13 cellular contexts compared by ENCODE assay signal in the genomic region with DNA sequence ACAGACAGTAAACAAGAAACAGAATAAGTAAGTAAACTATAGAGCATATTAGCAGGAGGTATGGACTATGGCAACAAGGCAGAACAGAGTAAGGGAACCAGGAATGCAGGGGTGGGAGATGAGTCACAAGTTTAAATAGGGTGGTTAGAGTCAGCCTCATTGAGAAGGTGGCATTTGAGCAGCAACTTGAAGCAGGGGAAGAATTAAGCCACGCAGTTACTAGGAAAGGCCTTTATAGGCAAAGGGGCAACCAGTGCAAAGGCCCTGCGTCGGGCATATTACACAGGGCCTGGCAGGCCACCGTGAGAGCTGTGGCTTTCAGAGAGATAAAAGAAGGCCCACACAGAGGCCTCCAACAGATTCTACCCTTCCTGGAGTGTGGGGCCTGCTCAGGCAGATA.
DNase-seq lines count a peak whose midpoint lies in the region; ATAC-seq and TF ChIP-seq lines count a peak whose summit lies in the region.
"Had no signal": no experiment of that assay in that cellular context is flagged by ENCODE, and none has a peak within 500 bp of the region (broad histone marks: within the 10 kb centered on the region; RNA-seq: fewer than 3 reads in every experiment).

No MANE protein-coding gene starts in this region.

- H3K4me3 ChIP-seq in AG04449 (ENCODE audit: low read depth, low read length) (no peak overlapping the region), HCT116 (replicated peaks in 1 of 2; ENCODE audit: low read depth in 1 of 2, low read length in 2 of 2) (no peak overlapping the region)
- H3K4me3 ChIP-seq: colonic mucosa, skin epidermis, uterus had no signal

- H3K36me3 ChIP-seq in HCT116 (ENCODE audit: control insufficient read depth in 1 of 2, insufficient read depth in 2 of 2, low read length in 2 of 2), result no peaks in the 10 kb centered on the region
- H3K36me3 ChIP-seq: colonic mucosa, uterus had no signal

- TF ChIP-seq RAD21 in HCT116 (IDR thresholded peaks at IDR 0.05; ENCODE audit: low read depth), result no peak

- no peaks in the 10 kb centered on the region for H3K36me3 Mint-ChIP-seq in activated T-helper 17 cell treated with anti-CD3 and anti-CD28 coated beads, Interleukin-2, amount 50 U/mL, for 72 hours (ENCODE audit: low read depth)
- H3K36me3 Mint-ChIP-seq in type B pancreatic cell, result no peaks in the 10 kb centered on the region

- no peaks in the 10 kb centered on the region for H3K9me3 ChIP-seq in HCT116 (ENCODE audit: control insufficient read depth in 1 of 2, insufficient read depth in 1 of 2, low read depth in 1 of 2, low read length in 2 of 2)
- H3K9me3 ChIP-seq: colonic mucosa, uterus had no signal

- H3K4me3 Mint-ChIP-seq in activated T-helper 17 cell treated with anti-CD3 and anti-CD28 coated beads, Interleukin-2, amount 50 U/mL, for 72 hours, result peak overlapping the region; percentile 57
- no peak overlapping the region for H3K4me3 Mint-ChIP-seq in type B pancreatic cell

- RAD21 ChIA-PET in HCT116 (lab: Charles Lee; ENCODE audit: low non-redundant PET in 1 of 2, low total read pairs in 2 of 2, uncharacterized antibody in 2 of 2, unreplicated experiment in 2 of 2), result no interaction called here

- no peaks in the 10 kb centered on the region for H4K20me1 ChIP-seq in HCT116 (ENCODE audit: insufficient read depth)

- POLR2A ChIA-PET in AG04449 (lab: Yijun Ruan, JAX), result no interaction called here
- POLR2A ChIA-PET in HCT116 (lab: Charles Lee), result no interaction called here

- no peak overlapping the region for H3K9ac ChIP-seq in HCT116 (ENCODE audit: low read length)

- H3K9me3 Mint-ChIP-seq in activated T-helper 17 cell treated with anti-CD3 and anti-CD28 coated beads, Interleukin-2, amount 50 U/mL, for 72 hours, result no peaks in the 10 kb centered on the region
- H3K9me3 Mint-ChIP-seq in type B pancreatic cell, result no peaks in the 10 kb centered on the region

- H3K4me2 ChIP-seq in HCT116 (ENCODE audit: low read length), result peak overlapping the region; percentile 52

- DNase-seq in AG04449 (ENCODE audit: low read depth, low spot score), result peak; percentile 77
- DNase-seq in HCT116 (ENCODE audit: low read depth, low spot score), result no peak
- DNase-seq in iris pigment epithelial cell (ENCODE audit: low read depth), result peak; percentile 75
- DNase-seq in NCI-H446 treated with DMSO at 0.1 percent for 48 hours (lab: John Stamatoyannopoulos, UW), result no peak
- DNase-seq in NCI-H146 treated with DMSO at 0.1 percent for 48 hours (lab: John Stamatoyannopoulos, UW; ENCODE audit: unreplicated experiment), result no peak
- DNase-seq in NCI-H345 (lab: John Stamatoyannopoulos, UW), result no peak
- DNase-seq in type B pancreatic cell (ENCODE audit: extremely low spot score, unreplicated experiment), result no peak
- DNase-seq: colonic mucosa, NCI-H1930, T-helper 9 cell, uterus had no signal

- H3K9me2 ChIP-seq in HCT116 (ENCODE audit: insufficient read depth), result no peaks in the 10 kb centered on the region

- BruUV-seq in HCT116 (replicated peaks; lab: Mats Ljungman, UMichigan), result no TSS peak

- no peaks in the 10 kb centered on the region for H3K27me3 ChIP-seq in HCT116 (ENCODE audit: insufficient read depth, low read length)
- H3K27me3 ChIP-seq: colonic mucosa, uterus had no signal

- H3K27ac Mint-ChIP-seq in activated T-helper 17 cell treated with anti-CD3 and anti-CD28 coated beads, Interleukin-2, amount 50 U/mL, for 72 hours, result peak overlapping the region; percentile 64
- H3K27ac Mint-ChIP-seq in type B pancreatic cell, result no peak overlapping the region

- no peaks in the 10 kb centered on the region for H3K79me2 ChIP-seq in HCT116 (ENCODE audit: insufficient read depth, low read length)

- H3K4me1 Mint-ChIP-seq in activated T-helper 17 cell treated with anti-CD3 and anti-CD28 coated beads, Interleukin-2, amount 50 U/mL, for 72 hours, result peaks cover 56% of the 10 kb centered on the region
- peaks cover 40% of the 10 kb centered on the region for H3K4me1 Mint-ChIP-seq in type B pancreatic cell (ENCODE audit: unreplicated experiment)

- no peaks in the 10 kb centered on the region for H3K27me3 Mint-ChIP-seq in activated T-helper 17 cell treated with anti-CD3 and anti-CD28 coated beads, Interleukin-2, amount 50 U/mL, for 72 hours
- peaks cover 29% of the 10 kb centered on the region for H3K27me3 Mint-ChIP-seq in type B pancreatic cell

- TF ChIP-seq POLR2A in HCT116 (IDR thresholded peaks at IDR 0.05; ENCODE audit: borderline replicate concordance, extremely low read depth, insufficient read depth, insufficient read length), result no peak

- ATAC-seq in HCT116, result peak; percentile 43; the same call in 1 of the 2 replicates
- ATAC-seq in activated T-helper 17 cell treated with anti-CD3 and anti-CD28 coated beads, Interleukin-2, amount 50 U/mL, for 72 hours (replicated peaks), result peak; percentile 78

- CTCF ChIA-PET in AG04449 (lab: Yijun Ruan, JAX), result interaction anchor here (0.7 to 1.0 kb wide), 2 partner anchors 11 to 22 kb away, joined by 3 read pairs; no protein-coding TSS in a partner anchor
- CTCF ChIA-PET in HCT116 (lab: Charles Lee), result no interaction called here

- H3K27ac ChIP-seq in HCT116 (ENCODE audit: low read depth, low read length), result no peak overlapping the region
- H3K27ac ChIP-seq: colonic mucosa, uterus had no signal

- TF ChIP-seq CTCF in AG04449 (IDR thresholded peaks at IDR 0.05; ENCODE audit: insufficient read depth, low read length, missing control alignments), result no peak
- no peak for TF ChIP-seq CTCF in HCT116 (IDR thresholded peaks at IDR 0.05 in 2 of 3, conservative IDR thresholded peaks at IDR 0.05 in 1 of 3; ENCODE audit: borderline replicate concordance in 1 of 3, insufficient read depth in 1 of 3, low read depth in 2 of 3, low read length in 2 of 3)
- no peak for TF ChIP-seq CTCF in type B pancreatic cell (conservative IDR thresholded peaks at IDR 0.05)

- H2AFZ ChIP-seq in HCT116 (ENCODE audit: low read depth, low read length, poor library complexity, severe bottlenecking), result no peak overlapping the region

- intact Hi-C loops in HCT116 (cut with micrococcal nuclease), result no loop called here

- H3K4me1 ChIP-seq in HCT116 (ENCODE audit: control insufficient read depth in 1 of 2, insufficient read depth in 2 of 2, low read length in 2 of 2), result peaks cover 49 to 65% of the 10 kb centered on the region in 2 experiments
- H3K4me1 ChIP-seq: colonic mucosa, uterus had no signal

TF ChIP-seq in HCT116, 20 proteins besides CTCF, POLR2A, EP300 and RAD21:
- TF ChIP-seq JUND (IDR thresholded peaks at IDR 0.05) (peak; percentile 25), POLR2AphosphoS5 (IDR thresholded peaks at IDR 0.05; ENCODE audit: low read depth, low read length) (no peak)

Comparison
In these comparisons a context has a peak if more than half of its experiments do, and no peak if none do; other contexts are left out.
1. DNase-seq: peak in AG04449 (single experiment) and iris pigment epithelial cell (single experiment); none in HCT116 (single experiment), NCI-H446 treated with DMSO at 0.1 percent for 48 hours (single experiment), NCI-H146 treated with DMSO at 0.1 percent for 48 hours (single experiment), NCI-H345 (single experiment) and type B pancreatic cell (single experiment).